ENCODE assay signal across 16 cellular contexts in genomic region chr13:40328091-40328490, GRCh38.
A peak's percentile ranks its signal among the peaks of the same experiment; 100 is the strongest.
DNase-seq lines count a peak whose midpoint lies in the region; ATAC-seq and TF ChIP-seq lines count a peak whose summit lies in the region.
"Had no signal": no experiment of that assay in that cellular context is flagged by ENCODE, and none has a peak within 500 bp of the region (broad histone marks: within the 10 kb centered on the region; RNA-seq: fewer than 3 reads in every experiment).

No MANE protein-coding gene starts in this region.

- no peaks in the 10 kb centered on the region for H3K36me3 ChIP-seq in mucosa of descending colon (ENCODE audit: low read depth)
- H3K36me3 ChIP-seq: BLaER1 had no signal

- TF ChIP-seq CTCF in mucosa of descending colon (IDR thresholded peaks at IDR 0.05) (no peak), lower leg skin (IDR thresholded peaks at IDR 0.05) (no peak)

- intact Hi-C loops in mucosa of descending colon (cut with DNase I, micrococcal nuclease) (no loop called here), lower leg skin (cut with DNase I; ENCODE audit: low total_unique reads) (no loop called here)

- no peak for TF ChIP-seq POLR2A in lower leg skin (IDR thresholded peaks at IDR 0.05)

- H3K4me3 ChIP-seq in mucosa of descending colon, result no peak overlapping the region
- no peak overlapping the region for H3K4me3 ChIP-seq in lower leg skin (ENCODE audit: low read depth, poor library complexity, severe bottlenecking)
- H3K4me3 ChIP-seq: BLaER1, GM12878 had no signal

- H3K4me1 ChIP-seq in mucosa of descending colon (ENCODE audit: low read depth), result no peaks in the 10 kb centered on the region

- peak; percentile 38 for ATAC-seq in mucosa of descending colon
- ATAC-seq: GM12878 had no signal

- H3K9me3 ChIP-seq in mucosa of descending colon, result peaks cover 2% of the 10 kb centered on the region

- peak; percentile 22 for DNase-seq in DMS53 (lab: John Stamatoyannopoulos, UW)
- no peak for DNase-seq in DMS53 treated with DMSO at 0.1 percent for 48 hours (lab: John Stamatoyannopoulos, UW; ENCODE audit: unreplicated experiment)
- DNase-seq in COLO668 (lab: John Stamatoyannopoulos, UW; ENCODE audit: unreplicated experiment), result peak; percentile 44
- peak; percentile 22 for DNase-seq in LoVo (ENCODE audit: low spot score)
- no peak for DNase-seq in mucosa of descending colon
- DNase-seq in SK-N-DZ (ENCODE audit: low spot score), result no peak
- no peak for DNase-seq in lower leg skin (ENCODE audit: low spot score in 2 of 2)
- DNase-seq: CD4-positive, CD25-positive, alpha-beta regulatory T cell; CD8-positive, alpha-beta memory T cell; DMS153; DND-41; EL; H9; KBM-7 had no signal

Comparison
In these comparisons a context has a peak if more than half of its experiments do, and no peak if none do; other contexts are left out.
1. DNase-seq: peak in DMS53 (single experiment), COLO668 (single experiment) and LoVo (single experiment); none in DMS53 treated with DMSO at 0.1 percent for 48 hours (single experiment), mucosa of descending colon (0 of 3), SK-N-DZ (single experiment) and lower leg skin (0 of 2).